Comparison of ENCODE assay signal across 11 cellular contexts in genomic region chr19:29667941-29668340, GRCh38. TPM values are rescaled to one million over a fixed set of nuclear protein-coding genes. Genes with fewer than 3 reads are reported as not detected.
A peak's percentile ranks its signal among the peaks of the same experiment; 100 is the strongest.
DNase-seq lines count a peak whose midpoint lies in the region; TF ChIP-seq lines count a peak whose summit lies in the region.
"Had no signal": no experiment of that assay in that cellular context is flagged by ENCODE, and none has a peak within 500 bp of the region (broad histone marks: within the 10 kb centered on the region; RNA-seq: fewer than 3 reads in every experiment).

No MANE protein-coding gene starts in this region.

- peak overlapping the region; percentile 88 for H3K4me3 Mint-ChIP-seq in activated CD4-positive, alpha-beta T cell treated with anti-CD3 and anti-CD28 coated beads, Interleukin-2, amount 10 ng/mL, durations not matched to agents 7 days and 5 days
- no peak overlapping the region for H3K4me3 Mint-ChIP-seq in neural progenitor cell

- no peaks in the 10 kb centered on the region for H3K27me3 Mint-ChIP-seq in activated CD4-positive, alpha-beta T cell treated with anti-CD3 and anti-CD28 coated beads, Interleukin-2, amount 10 ng/mL, durations not matched to agents 7 days and 5 days
- peaks cover 25% of the 10 kb centered on the region for H3K27me3 Mint-ChIP-seq in neural progenitor cell (ENCODE audit: insufficient read depth, low read depth)

- H3K4me1 ChIP-seq in subcutaneous abdominal adipose tissue (ENCODE audit: control insufficient read depth in 5 of 5, insufficient read depth in 5 of 5, low read length in 5 of 5) (peaks cover 5 to 74% (median 64%) of the 10 kb centered on the region in 5 donors), neural progenitor cell (peaks cover 13% of the 10 kb centered on the region)

- peak overlapping the region; percentile 41 for H3K27ac ChIP-seq in epithelial cell of prostate
- H3K27ac ChIP-seq in subcutaneous abdominal adipose tissue (ENCODE audit: low read depth, low read length), result peak overlapping the region; percentile 90
- H3K27ac ChIP-seq in neural progenitor cell, result no peak overlapping the region
- H3K27ac ChIP-seq: 22Rv1, brain microvascular endothelial cell had no signal

- H4K20me1 ChIP-seq in neural progenitor cell (ENCODE audit: low read depth), result peaks cover 11% of the 10 kb centered on the region

- H3K4me2 ChIP-seq in neural progenitor cell, result no peak overlapping the region

- H2AFZ ChIP-seq in neural progenitor cell (replicated peaks), result no peak overlapping the region

- CTCF ChIA-PET in activated CD4-positive, alpha-beta T cell treated with anti-CD3 and anti-CD28 coated beads, Interleukin-2, amount 10 ng/mL, durations not matched to agents 7 days and 5 days (lab: Charles Lee), result interaction anchor here (0.6 to 4.9 kb wide), 16 partner anchors 10 to 274 kb away, joined by 3 to 49 read pairs (median 4); partner anchors contain the start of genes C19orf12, POP4 and URI1

- H3K79me2 ChIP-seq in neural progenitor cell (ENCODE audit: low read depth), result no peaks in the 10 kb centered on the region

- no peak for TF ChIP-seq CTCF in neural progenitor cell (IDR thresholded peaks at IDR 0.05)

- H3K9ac ChIP-seq in subcutaneous abdominal adipose tissue (ENCODE audit: low read length in 5 of 5) (peak overlapping the region in 2 of 5 donors; percentile 35 to 44), neural progenitor cell (no peak overlapping the region)

- H3K4me3 ChIP-seq in subcutaneous abdominal adipose tissue (ENCODE audit: low read depth in 1 of 5, low read length in 5 of 5) (peak overlapping the region in 1 of 5 donors; percentile 87), neural progenitor cell (no peak overlapping the region)

- no peaks in the 10 kb centered on the region for H3K9me3 ChIP-seq in subcutaneous abdominal adipose tissue (ENCODE audit: control insufficient read depth in 5 of 5, low read length in 5 of 5)
- H3K9me3 ChIP-seq in neural progenitor cell (ENCODE audit: low read depth), result no peaks in the 10 kb centered on the region

- peaks cover 60% of the 10 kb centered on the region for H3K36me3 Mint-ChIP-seq in activated CD4-positive, alpha-beta T cell treated with anti-CD3 and anti-CD28 coated beads, Interleukin-2, amount 10 ng/mL, durations not matched to agents 7 days and 5 days (ENCODE audit: low read depth)
- H3K36me3 Mint-ChIP-seq in neural progenitor cell, result peaks cover 7% of the 10 kb centered on the region

- H3K27me3 ChIP-seq in subcutaneous abdominal adipose tissue (ENCODE audit: control insufficient read depth in 5 of 5, insufficient read depth in 4 of 5, low read length in 5 of 5) (no peaks in the 10 kb centered on the region), neural progenitor cell (peaks cover 54% of the 10 kb centered on the region)
- H3K27me3 ChIP-seq: brain microvascular endothelial cell had no signal

- H3K36me3 ChIP-seq in subcutaneous abdominal adipose tissue (ENCODE audit: control insufficient read depth in 5 of 5, insufficient read depth in 5 of 5, low read length in 5 of 5) (peaks cover 0 to 7% (median 3%) of the 10 kb centered on the region in 5 donors), neural progenitor cell (no peaks in the 10 kb centered on the region)
- H3K36me3 ChIP-seq: brain microvascular endothelial cell had no signal

- H3K27ac Mint-ChIP-seq in activated CD4-positive, alpha-beta T cell treated with anti-CD3 and anti-CD28 coated beads, Interleukin-2, amount 10 ng/mL, durations not matched to agents 7 days and 5 days, result peak overlapping the region; percentile 95
- H3K27ac Mint-ChIP-seq in neural progenitor cell, result no peak overlapping the region

- DNase-seq in DMS 273 (lab: John Stamatoyannopoulos, UW; ENCODE audit: unreplicated experiment), result peak; percentile 52
- DNase-seq in DMS 273 treated with DMSO at 0.1 percent for 48 hours (lab: John Stamatoyannopoulos, UW), result no peak
- peak; percentile 75 for DNase-seq in activated CD4-positive, alpha-beta T cell treated with anti-CD3 and anti-CD28 coated beads, Interleukin-2, amount 10 ng/mL, durations not matched to agents 7 days and 5 days
- no peak for DNase-seq in epithelial cell of prostate (ENCODE audit: low read depth, low spot score)
- DNase-seq in NCI-H2081 treated with DMSO at 0.1 percent for 48 hours (lab: John Stamatoyannopoulos, UW), result no peak
- no peak for DNase-seq in neural progenitor cell (ENCODE audit: low spot score)
- no peak for DNase-seq in dedifferentiated amniotic fluid mesenchymal stem cell (ENCODE audit: extremely low spot score)
- DNase-seq: brain microvascular endothelial cell, NCI-H1930 had no signal

- H3K4me1 Mint-ChIP-seq in activated CD4-positive, alpha-beta T cell treated with anti-CD3 and anti-CD28 coated beads, Interleukin-2, amount 10 ng/mL, durations not matched to agents 7 days and 5 days, result peaks cover 78% of the 10 kb centered on the region
- peaks cover 44% of the 10 kb centered on the region for H3K4me1 Mint-ChIP-seq in neural progenitor cell

- POLR2A ChIA-PET in activated CD4-positive, alpha-beta T cell treated with anti-CD3 and anti-CD28 coated beads, Interleukin-2, amount 10 ng/mL, durations not matched to agents 7 days and 5 days (lab: Charles Lee), result no interaction called here

- peaks cover 22% of the 10 kb centered on the region for H3F3A ChIP-seq in neural progenitor cell (ENCODE audit: low read depth)

- no peaks in the 10 kb centered on the region for H3K9me3 Mint-ChIP-seq in activated CD4-positive, alpha-beta T cell treated with anti-CD3 and anti-CD28 coated beads, Interleukin-2, amount 10 ng/mL, durations not matched to agents 7 days and 5 days
- no peaks in the 10 kb centered on the region for H3K9me3 Mint-ChIP-seq in neural progenitor cell

RNA-seq across cellular contexts. Expression of gene PLEKHF1, which starts 2.7 kb away (rescaled TPM):
- total RNA-seq in activated CD4-positive, alpha-beta T cell treated with anti-CD3 and anti-CD28 coated beads, Interleukin-2, amount 10 ng/mL, durations not matched to agents 7 days and 5 days, result 10 to 100 TPM; 49.4 to 52.1 TPM
- 1.2 and 1.4 TPM in 2 replicates for total RNA-seq in neural progenitor cell (ENCODE audit: low replicate concordance)

RNA-seq across cellular contexts. Expression of gene C19orf12, which starts 47.1 kb away (rescaled TPM):
- total RNA-seq in activated CD4-positive, alpha-beta T cell treated with anti-CD3 and anti-CD28 coated beads, Interleukin-2, amount 10 ng/mL, durations not matched to agents 7 days and 5 days, result 10 to 100 TPM; 36.5 to 38.8 TPM
- total RNA-seq in neural progenitor cell (ENCODE audit: low replicate concordance), result 27.5 and 28.2 TPM in 2 replicates

Comparison
In these comparisons a context has a peak if more than half of its experiments do, and no peak if none do; other contexts are left out.
1. DNase-seq: peak in DMS 273 (single experiment) and activated CD4-positive, alpha-beta T cell treated with anti-CD3 and anti-CD28 coated beads, Interleukin-2, amount 10 ng/mL, durations not matched to agents 7 days and 5 days (single experiment); none in DMS 273 treated with DMSO at 0.1 percent for 48 hours (single experiment), epithelial cell of prostate (single experiment), NCI-H2081 treated with DMSO at 0.1 percent for 48 hours (single experiment), neural progenitor cell (single experiment) and dedifferentiated amniotic fluid mesenchymal stem cell (single experiment).
2. RNA of gene PLEKHF1, which starts 2.7 kb away (total RNA-seq): 49.4 to 52.1 TPM in activated CD4-positive, alpha-beta T cell treated with anti-CD3 and anti-CD28 coated beads, Interleukin-2, amount 10 ng/mL, durations not matched to agents 7 days and 5 days; 1.2 to 1.4 TPM in neural progenitor cell; every median in the first group is over 10 times any median in the second.